8 cellular contexts compared by ENCODE assay signal in the genomic region with DNA sequence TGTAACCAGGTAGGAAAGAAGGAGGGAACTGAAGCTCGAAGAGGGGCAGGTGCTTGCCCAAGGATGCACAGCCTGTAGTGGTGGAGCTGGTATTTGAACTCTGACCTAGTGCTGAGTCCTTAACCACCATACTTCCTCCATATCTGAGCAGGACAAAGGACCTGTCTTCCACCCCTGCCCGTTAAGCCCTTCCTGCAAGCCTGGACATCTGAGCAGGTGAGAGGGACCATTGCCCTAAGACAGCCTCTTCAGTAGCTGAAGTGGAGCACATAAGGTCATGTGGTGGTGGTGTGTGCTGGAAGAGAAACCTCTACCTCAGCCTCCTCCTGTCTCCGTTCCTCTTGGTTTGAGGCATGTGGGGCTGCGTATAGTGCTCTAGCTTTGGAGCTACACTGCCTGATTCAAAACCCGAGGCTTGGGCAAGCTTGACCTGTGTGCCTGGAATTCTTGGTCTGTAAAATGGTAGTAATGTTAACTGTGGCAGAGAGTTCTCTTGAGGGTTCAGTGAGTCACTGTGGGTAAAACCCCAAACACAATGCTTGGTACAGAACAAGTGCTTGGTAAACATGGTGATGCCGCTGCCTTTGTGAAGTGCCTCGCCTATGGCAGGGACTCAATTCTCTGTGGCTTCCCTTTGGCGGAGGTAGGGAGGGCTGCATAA. TPM values are rescaled to one million over a fixed set of nuclear protein-coding genes. Genes with fewer than 3 reads are reported as not detected.
DNase-seq lines count a peak whose midpoint lies in the region; FAIRE-seq and TF ChIP-seq lines count a peak whose summit lies in the region.

No MANE protein-coding gene starts in this region.

- TF ChIP-seq CTCF in PC-9 (conservative IDR thresholded peaks at IDR 0.05) (no peak), nephron progenitor cell (IDR thresholded peaks at IDR 0.05) (no peak), progenitor cell of endocrine pancreas (IDR thresholded peaks at IDR 0.05; ENCODE audit: unreplicated experiment) (no peak)

- H3F3A ChIP-seq in PC-9 (ENCODE audit: insufficient read depth, low read depth) = peaks cover 49% of the 10 kb centered on the region

- DNase-seq in HCEC 1CT (peak; percentile 54), PC-9 (peak; percentile 81 to 91), nephron progenitor cell (no peak), progenitor cell of endocrine pancreas (ENCODE audit: low spot score, unreplicated experiment) (no peak), NCI-H524 treated with DMSO at 0.1 percent for 48 hours (lab: John Stamatoyannopoulos, UW) (no peak), HEK293T (ENCODE audit: extremely low spot score) (no peak), GM12892 (ENCODE audit: insufficient read length) (no peak)
- peak; percentile 71 for DNase-seq in activated naive CD4-positive, alpha-beta T cell treated with anti-CD3 and anti-CD28 coated beads, Interleukin-2, amount 10 ng/mL, durations not matched to agents 7 days and 5 days

- FAIRE-seq in GM12892 (lab: Jason Lieb, UNC) = no peak

- peaks cover 80% of the 10 kb centered on the region for H3K79me2 ChIP-seq in PC-9 (ENCODE audit: low read depth)

- H3K27me3 ChIP-seq in PC-9 (ENCODE audit: insufficient read depth, low read depth) = no peaks in the 10 kb centered on the region

- H3K27ac ChIP-seq in PC-9 = peak overlapping the region; percentile 66

- CTCF ChIA-PET in PC-9 (lab: Charles Lee) = interaction anchor here (0.6 to 1.0 kb wide), 3 partner anchors 9 to 22 kb away, joined by 4 to 5 read pairs (median 4); no protein-coding TSS in a partner anchor
- CTCF ChIA-PET in activated naive CD4-positive, alpha-beta T cell treated with anti-CD3 and anti-CD28 coated beads, Interleukin-2, amount 10 ng/mL, durations not matched to agents 7 days and 5 days (lab: Charles Lee) = interaction anchor here (0.7 to 4.4 kb wide), 24 partner anchors 8 to 223 kb away, joined by 3 to 69 read pairs (median 4); no protein-coding TSS in a partner anchor
- CTCF ChIA-PET in HEK293T (lab: Yijun Ruan, JAX) = interaction anchor here (0.7 to 2.1 kb wide), 5 partner anchors 9 to 223 kb away, joined by 3 to 8 read pairs (median 5); no protein-coding TSS in a partner anchor

- no peak for TF ChIP-seq POLR2A in GM12892 (IDR thresholded peaks at IDR 0.05; ENCODE audit: low read depth, low read length)

- intact Hi-C loops in PC-9 (cut with micrococcal nuclease; ENCODE audit: unreplicated experiment) = loop anchor here (1.0 to 10.0 kb wide), 6 partner anchors 13 to 417 kb away; a partner anchor contains a TSS

- H2AFZ ChIP-seq in PC-9 = no peak overlapping the region

- no TSS peak for BruUV-seq in PC-9 (replicated peaks; lab: Mats Ljungman, UMichigan)

- peaks cover 63% of the 10 kb centered on the region for H3K4me1 Mint-ChIP-seq in activated naive CD4-positive, alpha-beta T cell treated with anti-CD3 and anti-CD28 coated beads, Interleukin-2, amount 10 ng/mL, durations not matched to agents 7 days and 5 days
- H3K4me1 Mint-ChIP-seq in nephron progenitor cell (peaks cover 80% of the 10 kb centered on the region), progenitor cell of endocrine pancreas (ENCODE audit: low read depth) (peaks cover 25% of the 10 kb centered on the region)

- peak overlapping the region; percentile 87 for H3K27ac Mint-ChIP-seq in activated naive CD4-positive, alpha-beta T cell treated with anti-CD3 and anti-CD28 coated beads, Interleukin-2, amount 10 ng/mL, durations not matched to agents 7 days and 5 days
- peak overlapping the region; percentile 18 for H3K27ac Mint-ChIP-seq in nephron progenitor cell
- no peak overlapping the region for H3K27ac Mint-ChIP-seq in progenitor cell of endocrine pancreas

- H3K36me3 ChIP-seq in PC-9 (ENCODE audit: low read depth) = peaks cover 19% of the 10 kb centered on the region; the same call in 1 of the 2 replicates

- peaks cover 18% of the 10 kb centered on the region for H3K36me3 Mint-ChIP-seq in activated naive CD4-positive, alpha-beta T cell treated with anti-CD3 and anti-CD28 coated beads, Interleukin-2, amount 10 ng/mL, durations not matched to agents 7 days and 5 days
- H3K36me3 Mint-ChIP-seq in nephron progenitor cell (ENCODE audit: low read depth) (peaks cover 4% of the 10 kb centered on the region), progenitor cell of endocrine pancreas (ENCODE audit: insufficient read depth) (no peaks in the 10 kb centered on the region)

- no peaks in the 10 kb centered on the region for H3K9me2 ChIP-seq in PC-9 (ENCODE audit: insufficient read depth)

- peaks cover 68% of the 10 kb centered on the region for H3K4me1 ChIP-seq in PC-9 (replicated peaks; ENCODE audit: insufficient read depth)

- H3K4me2 ChIP-seq in PC-9 = peak overlapping the region; percentile 61

- no peaks in the 10 kb centered on the region for H3K27me3 Mint-ChIP-seq in activated naive CD4-positive, alpha-beta T cell treated with anti-CD3 and anti-CD28 coated beads, Interleukin-2, amount 10 ng/mL, durations not matched to agents 7 days and 5 days
- peaks cover 8% of the 10 kb centered on the region for H3K27me3 Mint-ChIP-seq in nephron progenitor cell (ENCODE audit: low read depth, poor library complexity)
- peaks cover 4% of the 10 kb centered on the region for H3K27me3 Mint-ChIP-seq in progenitor cell of endocrine pancreas

- no peaks in the 10 kb centered on the region for H3K9me3 Mint-ChIP-seq in activated naive CD4-positive, alpha-beta T cell treated with anti-CD3 and anti-CD28 coated beads, Interleukin-2, amount 10 ng/mL, durations not matched to agents 7 days and 5 days
- H3K9me3 Mint-ChIP-seq in nephron progenitor cell = no peaks in the 10 kb centered on the region
- no peaks in the 10 kb centered on the region for H3K9me3 Mint-ChIP-seq in progenitor cell of endocrine pancreas (ENCODE audit: low read depth)

- POLR2A ChIA-PET in PC-9 (lab: Charles Lee; ENCODE audit: unreplicated experiment) = interaction anchor here (0.6 kb wide), 1 partner anchor 35 kb away, joined by 4 read pairs; no protein-coding TSS in a partner anchor
- POLR2A ChIA-PET in HEK293T (lab: Yijun Ruan, JAX) = no interaction called here

- H3K4me3 Mint-ChIP-seq in activated naive CD4-positive, alpha-beta T cell treated with anti-CD3 and anti-CD28 coated beads, Interleukin-2, amount 10 ng/mL, durations not matched to agents 7 days and 5 days = no peak overlapping the region
- no peak overlapping the region for H3K4me3 Mint-ChIP-seq in nephron progenitor cell
- no peak overlapping the region for H3K4me3 Mint-ChIP-seq in progenitor cell of endocrine pancreas (ENCODE audit: low read depth)

- no peaks in the 10 kb centered on the region for H4K20me1 ChIP-seq in PC-9 (ENCODE audit: insufficient read depth)

- H3K4me3 ChIP-seq in PC-9 = no peak overlapping the region

- no peaks in the 10 kb centered on the region for H3K9me3 ChIP-seq in PC-9 (ENCODE audit: insufficient read depth, low read depth)

TF ChIP-seq in HEK293T, 16 proteins besides CTCF, POLR2A, EP300 and RAD21:
- no peak for TF ChIP-seq CTBP1 (IDR thresholded peaks at IDR 0.05; ENCODE audit: borderline replicate concordance)
- no peak for TF ChIP-seq TARDBP (IDR thresholded peaks at IDR 0.05)
- no peak for TF ChIP-seq ZNF384 (IDR thresholded peaks at IDR 0.05)
- no peak for TF ChIP-seq FOXA1 (IDR thresholded peaks at IDR 0.05)
- no peak for TF ChIP-seq L3MBTL2 (conservative IDR thresholded peaks at IDR 0.05)
- no peak for TF ChIP-seq ELF4 (IDR thresholded peaks at IDR 0.05)
- TF ChIP-seq HDGF (IDR thresholded peaks at IDR 0.05; ENCODE audit: borderline replicate concordance) = no peak
- TF ChIP-seq SP1 (IDR thresholded peaks at IDR 0.05) = no peak
- no peak for TF ChIP-seq LEF1 (IDR thresholded peaks at IDR 0.05; ENCODE audit: borderline replicate concordance)
- TF ChIP-seq, protein P1, sequence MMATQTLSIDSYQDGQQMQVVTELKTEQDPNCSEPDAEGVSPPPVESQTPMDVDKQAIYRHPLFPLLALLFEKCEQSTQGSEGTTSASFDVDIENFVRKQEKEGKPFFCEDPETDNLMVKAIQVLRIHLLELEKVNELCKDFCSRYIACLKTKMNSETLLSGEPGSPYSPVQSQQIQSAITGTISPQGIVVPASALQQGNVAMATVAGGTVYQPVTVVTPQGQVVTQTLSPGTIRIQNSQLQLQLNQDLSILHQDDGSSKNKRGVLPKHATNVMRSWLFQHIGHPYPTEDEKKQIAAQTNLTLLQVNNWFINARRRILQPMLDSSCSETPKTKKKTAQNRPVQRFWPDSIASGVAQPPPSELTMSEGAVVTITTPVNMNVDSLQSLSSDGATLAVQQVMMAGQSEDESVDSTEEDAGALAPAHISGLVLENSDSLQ (IDR thresholded peaks at IDR 0.05) = no peak
- no peak for TF ChIP-seq FOXM1 (IDR thresholded peaks at IDR 0.05; ENCODE audit: borderline replicate concordance)
- no peak for TF ChIP-seq SUZ12 (IDR thresholded peaks at IDR 0.05)
- TF ChIP-seq FOXK2 (IDR thresholded peaks at IDR 0.05) = no peak
- no peak for TF ChIP-seq NFRKB (IDR thresholded peaks at IDR 0.05)
- no peak for TF ChIP-seq BHLHE40 (IDR thresholded peaks at IDR 0.05; ENCODE audit: borderline replicate concordance)
- TF ChIP-seq ARNT (IDR thresholded peaks at IDR 0.05) = no peak
TF ChIP-seq in HEK293T: peak in this region for 0.

RNA-seq across cellular contexts. Expression of a gene that starts 7.4 kb away (rescaled TPM):
- total RNA-seq in PC-9 (2021) (74.0 and 101 TPM in 2 replicates), progenitor cell of endocrine pancreas (20.6 and 28.9 TPM in 2 replicates)
- 11.7 TPM for polyA plus RNA-seq in GM12892 (2012; ENCODE audit: missing spikeins)

Comparison
In these comparisons a context has a peak if more than half of its experiments do, and no peak if none do; other contexts are left out.
1. DNase-seq: peak in HCEC 1CT (single experiment), PC-9 (2 of 2) and activated naive CD4-positive, alpha-beta T cell treated with anti-CD3 and anti-CD28 coated beads, Interleukin-2, amount 10 ng/mL, durations not matched to agents 7 days and 5 days (single experiment); none in nephron progenitor cell (single experiment), progenitor cell of endocrine pancreas (single experiment), NCI-H524 treated with DMSO at 0.1 percent for 48 hours (single experiment), HEK293T (single experiment) and GM12892 (single experiment).